ENCODE assay signal across 6 cellular contexts in genomic region chrX:72937906-72938305, GRCh38. TPM values are rescaled to one million over a fixed set of nuclear protein-coding genes. Genes with fewer than 3 reads are reported as not detected.
"Had no signal": no experiment of that assay in that cellular context is flagged by ENCODE, and none has a peak within 500 bp of the region (broad histone marks: within the 10 kb centered on the region; RNA-seq: fewer than 3 reads in every experiment).

Gene FAM236A (plus strand): TSS chrX:72938206. CDS start chrX:72938263, 57 bp downstream.

RNA-seq across cellular contexts. Expression of gene FAM236A, which starts in this region (rescaled TPM):
- total RNA-seq: HepG2, HT-29, HT1080, IMR-90, K562 had no signal
- polyA plus RNA-seq: HepG2, IgD-negative memory B cell, IMR-90, K562 had no signal
